8 cellular contexts compared by ENCODE assay signal in the genomic region with DNA sequence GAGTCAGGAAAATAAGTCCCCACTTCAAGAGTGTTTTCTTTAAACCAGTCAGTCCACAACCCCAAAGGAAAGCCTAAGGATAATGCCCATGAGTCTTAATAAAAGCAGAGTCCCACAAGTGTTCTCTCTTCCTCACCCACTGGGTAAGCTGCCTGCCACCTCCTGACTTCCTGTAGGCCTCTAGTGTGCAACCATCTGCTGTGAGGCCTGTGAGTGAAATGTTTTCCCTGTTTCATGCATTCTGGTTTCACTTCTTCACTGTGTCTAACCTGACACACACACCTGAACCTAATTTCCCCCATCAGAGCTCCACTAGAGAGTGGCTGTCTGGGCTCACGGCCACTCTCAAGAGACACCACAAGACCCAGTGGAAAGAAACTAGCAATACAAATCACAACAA. TPM values are rescaled to one million over a fixed set of nuclear protein-coding genes. Genes with fewer than 3 reads are reported as not detected.
DNase-seq lines count a peak whose midpoint lies in the region; ATAC-seq and TF ChIP-seq lines count a peak whose summit lies in the region.

No MANE protein-coding gene starts in this region.

- H3K27ac Mint-ChIP-seq in activated CD8-positive, alpha-beta memory T cell treated with anti-CD3 and anti-CD28 coated beads, Interleukin-2, amount 10 ng/mL, durations not matched to agents 7 days and 5 days, result peak overlapping the region; percentile 61

- H3K9me3 Mint-ChIP-seq in activated CD8-positive, alpha-beta memory T cell treated with anti-CD3 and anti-CD28 coated beads, Interleukin-2, amount 10 ng/mL, durations not matched to agents 7 days and 5 days (ENCODE audit: low read depth), result peaks cover 4% of the 10 kb centered on the region

- no peak overlapping the region for H3K4me3 Mint-ChIP-seq in activated CD8-positive, alpha-beta memory T cell treated with anti-CD3 and anti-CD28 coated beads, Interleukin-2, amount 10 ng/mL, durations not matched to agents 7 days and 5 days

- peaks cover 7% of the 10 kb centered on the region for H3K36me3 Mint-ChIP-seq in activated CD8-positive, alpha-beta memory T cell treated with anti-CD3 and anti-CD28 coated beads, Interleukin-2, amount 10 ng/mL, durations not matched to agents 7 days and 5 days

- CTCF ChIA-PET in activated CD8-positive, alpha-beta memory T cell treated with anti-CD3 and anti-CD28 coated beads, Interleukin-2, amount 10 ng/mL, durations not matched to agents 7 days and 5 days (lab: Charles Lee), result interaction anchor here (0.7 kb wide), 1 partner anchor 51 kb away, joined by 3 read pairs; no protein-coding TSS in a partner anchor

- no peaks in the 10 kb centered on the region for H3K27me3 Mint-ChIP-seq in activated CD8-positive, alpha-beta memory T cell treated with anti-CD3 and anti-CD28 coated beads, Interleukin-2, amount 10 ng/mL, durations not matched to agents 7 days and 5 days

- H3K4me1 Mint-ChIP-seq in activated CD8-positive, alpha-beta memory T cell treated with anti-CD3 and anti-CD28 coated beads, Interleukin-2, amount 10 ng/mL, durations not matched to agents 7 days and 5 days, result peaks cover 45% of the 10 kb centered on the region

- DNase-seq in activated CD8-positive, alpha-beta memory T cell treated with anti-CD3 and anti-CD28 coated beads, Interleukin-2, amount 10 ng/mL, durations not matched to agents 7 days and 5 days, result peak; percentile 55
- DNase-seq in activated CD8-positive, alpha-beta memory T cell treated with anti-CD3 and anti-CD28 coated beads, Interleukin-2, amount 50 U/mL, for 4 hours, result no peak
- DNase-seq in activated T-cell treated with anti-CD3 and anti-CD28 coated beads for 4 hours, result peak; percentile 30
- DNase-seq in stimulated activated naive CD4-positive, alpha-beta T cell treated with Interleukin-2 at 50 U/mL for 16 hours (lab: John Stamatoyannopoulos, UW), result peak; percentile 5
- DNase-seq in inferior parietal cortex (ENCODE audit: extremely low spot score), result no peak
- DNase-seq in NCI-H2081 (lab: John Stamatoyannopoulos, UW), result no peak

- ATAC-seq in activated CD8-positive, alpha-beta memory T cell treated with anti-CD3 and anti-CD28 coated beads, Interleukin-2, amount 10 ng/mL, durations not matched to agents 7 days and 5 days, result peak; percentile 49
- ATAC-seq in HG03196 (IDR thresholded peaks at IDR 0.05; ENCODE audit: unreplicated experiment) (peak; percentile 96), SK-N-SH treated with all-trans-retinoic acid at 6 μM for 48 hours (no peak)

TF ChIP-seq in SK-N-SH treated with all-trans-retinoic acid at 6 μM for 48 hours, 23 proteins besides CTCF, POLR2A, EP300 and RAD21:
- TF ChIP-seq, protein P1, sequence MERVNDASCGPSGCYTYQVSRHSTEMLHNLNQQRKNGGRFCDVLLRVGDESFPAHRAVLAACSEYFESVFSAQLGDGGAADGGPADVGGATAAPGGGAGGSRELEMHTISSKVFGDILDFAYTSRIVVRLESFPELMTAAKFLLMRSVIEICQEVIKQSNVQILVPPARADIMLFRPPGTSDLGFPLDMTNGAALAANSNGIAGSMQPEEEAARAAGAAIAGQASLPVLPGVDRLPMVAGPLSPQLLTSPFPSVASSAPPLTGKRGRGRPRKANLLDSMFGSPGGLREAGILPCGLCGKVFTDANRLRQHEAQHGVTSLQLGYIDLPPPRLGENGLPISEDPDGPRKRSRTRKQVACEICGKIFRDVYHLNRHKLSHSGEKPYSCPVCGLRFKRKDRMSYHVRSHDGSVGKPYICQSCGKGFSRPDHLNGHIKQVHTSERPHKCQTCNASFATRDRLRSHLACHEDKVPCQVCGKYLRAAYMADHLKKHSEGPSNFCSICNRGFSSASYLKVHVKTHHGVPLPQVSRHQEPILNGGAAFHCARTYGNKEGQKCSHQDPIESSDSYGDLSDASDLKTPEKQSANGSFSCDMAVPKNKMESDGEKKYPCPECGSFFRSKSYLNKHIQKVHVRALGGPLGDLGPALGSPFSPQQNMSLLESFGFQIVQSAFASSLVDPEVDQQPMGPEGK (CRISPR knock-in tag; IDR thresholded peaks at IDR 0.05; ENCODE audit: borderline replicate concordance), result no peak
- no peak for TF ChIP-seq TOX (CRISPR knock-in tag; IDR thresholded peaks at IDR 0.05; ENCODE audit: borderline replicate concordance)
- TF ChIP-seq ZNF8 (CRISPR knock-in tag; IDR thresholded peaks at IDR 0.05), result no peak
- no peak for TF ChIP-seq ZNF70 (CRISPR knock-in tag; IDR thresholded peaks at IDR 0.05)
- TF ChIP-seq CSDC2 (CRISPR knock-in tag; IDR thresholded peaks at IDR 0.05), result no peak
- TF ChIP-seq, protein P2, sequence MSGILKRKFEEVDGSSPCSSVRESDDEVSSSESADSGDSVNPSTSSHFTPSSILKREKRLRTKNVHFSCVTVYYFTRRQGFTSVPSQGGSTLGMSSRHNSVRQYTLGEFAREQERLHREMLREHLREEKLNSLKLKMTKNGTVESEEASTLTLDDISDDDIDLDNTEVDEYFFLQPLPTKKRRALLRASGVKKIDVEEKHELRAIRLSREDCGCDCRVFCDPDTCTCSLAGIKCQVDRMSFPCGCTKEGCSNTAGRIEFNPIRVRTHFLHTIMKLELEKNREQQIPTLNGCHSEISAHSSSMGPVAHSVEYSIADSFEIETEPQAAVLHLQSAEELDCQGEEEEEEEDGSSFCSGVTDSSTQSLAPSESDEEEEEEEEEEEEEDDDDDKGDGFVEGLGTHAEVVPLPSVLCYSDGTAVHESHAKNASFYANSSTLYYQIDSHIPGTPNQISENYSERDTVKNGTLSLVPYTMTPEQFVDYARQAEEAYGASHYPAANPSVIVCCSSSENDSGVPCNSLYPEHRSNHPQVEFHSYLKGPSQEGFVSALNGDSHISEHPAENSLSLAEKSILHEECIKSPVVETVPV (CRISPR knock-in tag; IDR thresholded peaks at IDR 0.05), result no peak
- no peak for TF ChIP-seq BACH2 (CRISPR knock-in tag; IDR thresholded peaks at IDR 0.05; ENCODE audit: borderline replicate concordance)
- TF ChIP-seq, protein P3, sequence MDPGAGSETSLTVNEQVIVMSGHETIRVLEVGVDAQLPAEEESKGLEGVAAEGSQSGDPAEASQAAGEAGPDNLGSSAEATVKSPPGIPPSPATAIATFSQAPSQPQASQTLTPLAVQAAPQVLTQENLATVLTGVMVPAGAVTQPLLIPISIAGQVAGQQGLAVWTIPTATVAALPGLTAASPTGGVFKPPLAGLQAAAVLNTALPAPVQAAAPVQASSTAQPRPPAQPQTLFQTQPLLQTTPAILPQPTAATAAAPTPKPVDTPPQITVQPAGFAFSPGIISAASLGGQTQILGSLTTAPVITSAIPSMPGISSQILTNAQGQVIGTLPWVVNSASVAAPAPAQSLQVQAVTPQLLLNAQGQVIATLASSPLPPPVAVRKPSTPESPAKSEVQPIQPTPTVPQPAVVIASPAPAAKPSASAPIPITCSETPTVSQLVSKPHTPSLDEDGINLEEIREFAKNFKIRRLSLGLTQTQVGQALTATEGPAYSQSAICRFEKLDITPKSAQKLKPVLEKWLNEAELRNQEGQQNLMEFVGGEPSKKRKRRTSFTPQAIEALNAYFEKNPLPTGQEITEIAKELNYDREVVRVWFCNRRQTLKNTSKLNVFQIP (CRISPR knock-in tag; IDR thresholded peaks at IDR 0.05; ENCODE audit: borderline replicate concordance, low read depth), result no peak
- TF ChIP-seq ESRRG (CRISPR knock-in tag; IDR thresholded peaks at IDR 0.05), result no peak
- no peak for TF ChIP-seq ZC3H10 (CRISPR knock-in tag; IDR thresholded peaks at IDR 0.05)
- TF ChIP-seq ZFP3 (CRISPR knock-in tag; IDR thresholded peaks at IDR 0.05), result no peak
- TF ChIP-seq GLIS3 (CRISPR knock-in tag; IDR thresholded peaks at IDR 0.05), result no peak
- TF ChIP-seq OSR1 (CRISPR knock-in tag; IDR thresholded peaks at IDR 0.05), result no peak

RNA-seq across cellular contexts. Expression of a gene that starts 38.9 kb away (rescaled TPM):
- total RNA-seq in activated CD8-positive, alpha-beta memory T cell treated with anti-CD3 and anti-CD28 coated beads, Interleukin-2, amount 10 ng/mL, durations not matched to agents 7 days and 5 days, result under 1 TPM in 1 of 2 experiments, not detected in 1; 0.45 TPM

Comparison
In these comparisons a context has a peak if more than half of its experiments do, and no peak if none do; other contexts are left out.
1. DNase-seq: peak in activated CD8-positive, alpha-beta memory T cell treated with anti-CD3 and anti-CD28 coated beads, Interleukin-2, amount 10 ng/mL, durations not matched to agents 7 days and 5 days (single experiment), activated T-cell treated with anti-CD3 and anti-CD28 coated beads for 4 hours (single experiment) and stimulated activated naive CD4-positive, alpha-beta T cell treated with Interleukin-2 at 50 U/mL for 16 hours (single experiment); none in activated CD8-positive, alpha-beta memory T cell treated with anti-CD3 and anti-CD28 coated beads, Interleukin-2, amount 50 U/mL, for 4 hours (single experiment), inferior parietal cortex (single experiment) and NCI-H2081 (0 of 2).